Comparison of ENCODE assay signal across 21 cellular contexts in the genomic region with DNA sequence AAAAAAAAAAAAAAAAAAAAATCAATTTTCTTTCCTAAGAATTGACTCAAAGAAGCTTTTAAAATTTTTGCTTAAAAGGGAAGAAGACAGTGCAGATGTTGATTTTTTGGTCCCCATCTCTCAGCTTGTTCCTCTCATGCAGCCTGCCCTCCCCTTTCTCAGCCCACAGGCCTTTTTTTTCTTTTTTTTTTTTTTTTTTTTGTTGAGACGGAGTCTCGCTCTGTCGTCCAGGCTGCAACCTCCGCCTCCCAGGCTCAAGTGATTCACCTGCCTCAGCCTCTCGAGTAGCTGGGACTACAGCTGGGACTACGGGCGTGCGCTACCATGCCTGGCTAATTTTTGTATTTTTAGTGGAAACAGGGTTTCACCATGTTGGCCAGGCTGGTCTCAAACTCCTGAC. TPM values are rescaled to one million over a fixed set of nuclear protein-coding genes. Genes with fewer than 3 reads are reported as not detected.
DNase-seq lines count a peak whose midpoint lies in the region; ATAC-seq, FAIRE-seq and TF ChIP-seq lines count a peak whose summit lies in the region.
"Had no signal": no experiment of that assay in that cellular context is flagged by ENCODE, and none has a peak within 500 bp of the region (broad histone marks: within the 10 kb centered on the region; RNA-seq: fewer than 3 reads in every experiment).

No MANE protein-coding gene starts in this region.

- BruUV-seq in K562 (replicated peaks; lab: Mats Ljungman, UMichigan): no TSS peak

- ATAC-seq in K562 (no peak), HG03025 (IDR thresholded peaks at IDR 0.05; ENCODE audit: low FRiP score, unreplicated experiment) (no peak), HG03521 (IDR thresholded peaks at IDR 0.05; ENCODE audit: unreplicated experiment) (no peak), GM19455 (IDR thresholded peaks at IDR 0.05; ENCODE audit: unreplicated experiment) (no peak)
- ATAC-seq in stimulated activated memory B cell treated with anti-CD40 and anti-IgM and Interleukin-4, amounts not matched to agents 10 μg/mL and 1 μg/mL and 100 μg/mL, for 72 hours: no peak
- ATAC-seq: A549 had no signal

- H3K4me1 ChIP-seq in HEK293 (ENCODE audit: control insufficient read depth, insufficient read depth, low read length): peaks cover 12% of the 10 kb centered on the region
- H3K4me1 ChIP-seq in K562 (replicated peaks in 1 of 2; ENCODE audit: control insufficient read depth in 2 of 2, insufficient read depth in 2 of 2, low read length in 2 of 2): 0 out of 5 replicates have a peak, but pooled peaks cover 0 to 2% of the 10 kb centered on the region in 2 experiments
- H3K4me1 ChIP-seq: A549 had no signal

- H4K20me1 ChIP-seq in K562 (replicated peaks; ENCODE audit: control insufficient read depth, insufficient read depth, low read length): peaks cover 28% of the 10 kb centered on the region; the same call in 1 of the 2 replicates

- no peak for TF ChIP-seq POLR2A in K562 (conservative IDR thresholded peaks at IDR 0.05)

- H3K4me3 Mint-ChIP-seq in osteocyte (ENCODE audit: unreplicated experiment): no peak overlapping the region
- no peak overlapping the region for H3K4me3 Mint-ChIP-seq in stimulated activated memory B cell treated with anti-CD40 and anti-IgM and Interleukin-4, amounts not matched to agents 10 μg/mL and 1 μg/mL and 100 μg/mL, for 72 hours
- H3K4me3 Mint-ChIP-seq: CD8-positive, alpha-beta memory T cell; H9 had no signal

- no peak overlapping the region for H2AFZ ChIP-seq in K562 (ENCODE audit: low read depth, low read length)

- no peak overlapping the region for H3K4me3 ChIP-seq in HEK293 (ENCODE audit: low read depth, low read length)
- H3K4me3 ChIP-seq in K562: no peak overlapping the region
- H3K4me3 ChIP-seq: A549; BLaER1 treated with 17β-estradiol and CSF1 and Interleukin-3, amounts not matched to agents 10 nM and 100 nM had no signal

- CTCF ChIA-PET in HEK293 (lab: Yijun Ruan, JAX): no interaction called here
- CTCF ChIA-PET in K562 (lab: Yijun Ruan, JAX; ENCODE audit: low intra/inter-chr PET ratio): interaction anchor here (0.7 kb wide), 1 partner anchor 1802 kb away, joined by 4 read pairs; no protein-coding TSS in a partner anchor

- H3K9me3 ChIP-seq in HEK293 (ENCODE audit: control insufficient read depth, insufficient read depth, low read depth, low read length) (no peaks in the 10 kb centered on the region), K562 (replicated peaks; ENCODE audit: control insufficient read depth, insufficient read depth, low read depth, low read length) (no peaks in the 10 kb centered on the region)
- H3K9me3 ChIP-seq: A549, SK-N-SH had no signal

- intact Hi-C loops in K562 (cut with micrococcal nuclease): no loop called here

- H3K27me3 ChIP-seq in K562 (ENCODE audit: control insufficient read depth in 2 of 2, insufficient read depth in 2 of 2, low read length in 2 of 2): peaks cover 54 to 59% of the 10 kb centered on the region in 2 experiments
- H3K27me3 ChIP-seq: BLaER1 treated with 17β-estradiol and CSF1 and Interleukin-3, amounts not matched to agents 10 nM and 100 nM had no signal

- no peaks in the 10 kb centered on the region for H3K27me3 Mint-ChIP-seq in osteocyte (ENCODE audit: unreplicated experiment)
- no peaks in the 10 kb centered on the region for H3K27me3 Mint-ChIP-seq in stimulated activated memory B cell treated with anti-CD40 and anti-IgM and Interleukin-4, amounts not matched to agents 10 μg/mL and 1 μg/mL and 100 μg/mL, for 72 hours
- H3K27me3 Mint-ChIP-seq: CD8-positive, alpha-beta memory T cell had no signal

- DNase-seq in K562 (ENCODE audit: extremely low read depth in 1 of 4, low spot score in 3 of 4) (no peak), osteocyte (ENCODE audit: extremely low spot score, unreplicated experiment) (no peak), CD1c-positive myeloid dendritic cell (ENCODE audit: extremely low spot score) (no peak)
- DNase-seq: CD8-positive, alpha-beta memory T cell; DMS79 treated with DMSO at 0.1 percent for 48 hours; H9; KBM-7; NCI-H1105 treated with DMSO at 0.1 percent for 48 hours; NCI-H1694; NCI-H748 treated with DMSO at 0.1 percent for 48 hours; NK-92 treated with Interleukin-12 subunit alpha and Interleukin-12 subunit beta, amount 100 ng/mL, for 24 hours; SHP77; SK-N-SH had no signal

- FAIRE-seq in K562 (lab: Jason Lieb, UNC): no peak
- FAIRE-seq: A549, D721Med had no signal

- 28% methylated on average over 4 of the region's 8 CpGs for WGBS in K562 (ENCODE audit: insufficient coverage, low coverage, missing lambda C conversion rate)

- peak overlapping the region; percentile 68 for H3K27ac Mint-ChIP-seq in osteocyte (ENCODE audit: unreplicated experiment)
- peak overlapping the region; percentile 91 for H3K27ac Mint-ChIP-seq in stimulated activated memory B cell treated with anti-CD40 and anti-IgM and Interleukin-4, amounts not matched to agents 10 μg/mL and 1 μg/mL and 100 μg/mL, for 72 hours

- POLR2A ChIA-PET in HEK293 (lab: Yijun Ruan, JAX): interaction anchor here (0.6 kb wide), 2 partner anchors 12 to 993 kb away, joined by 5 to 7 read pairs; no protein-coding TSS in a partner anchor
- POLR2A ChIA-PET in K562 (lab: Yijun Ruan, JAX): interaction anchor here (1.6 kb wide), 1 partner anchor 10 kb away, joined by 3 read pairs; no protein-coding TSS in a partner anchor

- H3K4me2 ChIP-seq in K562 (ENCODE audit: insufficient read depth, low read length): no peak overlapping the region
- H3K4me2 ChIP-seq: A549, SK-N-SH had no signal

- no peaks in the 10 kb centered on the region for H3K79me2 ChIP-seq in K562 (ENCODE audit: control insufficient read depth, insufficient read depth, low read length)

- H3K36me3 Mint-ChIP-seq in osteocyte (ENCODE audit: unreplicated experiment): peaks cover 13% of the 10 kb centered on the region
- peaks cover 10% of the 10 kb centered on the region for H3K36me3 Mint-ChIP-seq in stimulated activated memory B cell treated with anti-CD40 and anti-IgM and Interleukin-4, amounts not matched to agents 10 μg/mL and 1 μg/mL and 100 μg/mL, for 72 hours

- H3K27ac ChIP-seq in HEK293 (ENCODE audit: extremely low read depth, low read depth, low read length) (no peak overlapping the region), K562 (ENCODE audit: extremely low read depth, low read depth, low read length) (no peak overlapping the region)
- H3K27ac ChIP-seq: A549; BLaER1 treated with 17β-estradiol and CSF1 and Interleukin-3, amounts not matched to agents 10 nM and 100 nM had no signal

- TF ChIP-seq CTCF in HEK293 (tag by site-specific recombination; IDR thresholded peaks at IDR 0.05): no peak
- no peak for TF ChIP-seq CTCF in K562 (IDR thresholded peaks at IDR 0.05 in 2 of 3, conservative IDR thresholded peaks at IDR 0.05 in 1 of 3; ENCODE audit: insufficient read depth in 2 of 3, low read depth in 1 of 3, low read length in 3 of 3)
- TF ChIP-seq CTCF in osteocyte (IDR thresholded peaks at IDR 0.05): no peak

- peaks cover 4% of the 10 kb centered on the region for H3K9me1 ChIP-seq in K562 (ENCODE audit: control insufficient read depth, insufficient read depth, low read length)

- H3K36me3 ChIP-seq in HEK293 (ENCODE audit: control insufficient read depth in 2 of 2, insufficient read depth in 1 of 2, low read length in 2 of 2) (no peaks in the 10 kb centered on the region), K562 (ENCODE audit: control insufficient read depth, insufficient read depth, low read length) (no peaks in the 10 kb centered on the region)

- H3K9ac ChIP-seq in K562 (ENCODE audit: insufficient read depth in 1 of 2, low read depth in 2 of 2, low read length in 2 of 2): no peak overlapping the region
- H3K9ac ChIP-seq: BLaER1 treated with 17β-estradiol and CSF1 and Interleukin-3, amounts not matched to agents 10 nM and 100 nM; SK-N-SH had no signal

- no peak for TF ChIP-seq EP300 in K562 (IDR thresholded peaks at IDR 0.05; ENCODE audit: low read length)

- no peaks in the 10 kb centered on the region for H3K9me3 Mint-ChIP-seq in osteocyte (ENCODE audit: unreplicated experiment)
- no peaks in the 10 kb centered on the region for H3K9me3 Mint-ChIP-seq in stimulated activated memory B cell treated with anti-CD40 and anti-IgM and Interleukin-4, amounts not matched to agents 10 μg/mL and 1 μg/mL and 100 μg/mL, for 72 hours
- H3K9me3 Mint-ChIP-seq: CD8-positive, alpha-beta memory T cell; H9 had no signal

- no peak for TF ChIP-seq RAD21 in K562 (CRISPR knock-in tag; conservative IDR thresholded peaks at IDR 0.05 in 1 of 2, IDR thresholded peaks at IDR 0.05 in 1 of 2)

- H3K4me1 Mint-ChIP-seq in osteocyte (ENCODE audit: unreplicated experiment): peaks cover 86% of the 10 kb centered on the region
- peaks cover 73% of the 10 kb centered on the region for H3K4me1 Mint-ChIP-seq in stimulated activated memory B cell treated with anti-CD40 and anti-IgM and Interleukin-4, amounts not matched to agents 10 μg/mL and 1 μg/mL and 100 μg/mL, for 72 hours

- in situ Hi-C loops in K562 (cut with MboI): no loop called here

TF ChIP-seq in HEK293, 187 proteins besides CTCF, POLR2A, EP300 and RAD21 (continues in another document):
- TF ChIP-seq EGR2 (tag by site-specific recombination; IDR thresholded peaks at IDR 0.05; ENCODE audit: low read depth) (no peak), ZNF302 (tag by site-specific recombination; IDR thresholded peaks at IDR 0.05; ENCODE audit: low read depth) (no peak), SP2 (tag by site-specific recombination; IDR thresholded peaks at IDR 0.05) (no peak)

TF ChIP-seq in K562, 482 proteins besides CTCF, POLR2A, EP300 and RAD21:
- TF ChIP-seq BCOR (IDR thresholded peaks at IDR 0.05) (no peak), ZNF384 (IDR thresholded peaks at IDR 0.05; ENCODE audit: low read depth, low read length) (peak; percentile 32; the same call in 1 of the 2 replicates)

RNA-seq across cellular contexts. Expression of gene YPEL2, which starts 17.7 kb away (rescaled TPM):
- total RNA-seq in K562 (2011; cell fraction: chromatin; rRNA removed; ENCODE audit: low replicate concordance): 5.5 and 7.2 TPM in 2 replicates
- total RNA-seq in K562 (2011; cell fraction: nucleolus; rRNA removed): 2.8 and 3.0 TPM in 2 replicates
- 3.4 and 5.6 TPM in 2 replicates for total RNA-seq in K562 (2011; cell fraction: nucleoplasm; rRNA removed)
- total RNA-seq in K562 (2014; rRNA removed): 0.14 and 1.1 TPM in 2 replicates
- total RNA-seq in K562 (2014; rRNA removed; fragmentation: Illumina TruSeq; extraction: Trizol): 0.47 and 0.57 TPM in 2 replicates
- 0.33 and 0.38 TPM in 2 replicates for total RNA-seq in K562 (2015; rRNA removed; fragmentation: Illumina TruSeq; extraction: Trizol)
- total RNA-seq in K562 (2021): 0.54 and 0.71 TPM in 2 replicates
- polyA plus RNA-seq in K562 (2011; rRNA removed): 2.4 and 3.2 TPM in 2 replicates
- 1.1 and 1.7 TPM in 2 replicates for polyA plus RNA-seq in K562 (2011; cell fraction: cytosol; rRNA removed)
- polyA plus RNA-seq in K562 (2011; cell fraction: nucleus; rRNA removed): 3.9 and 5.7 TPM in 2 replicates
- polyA plus RNA-seq in K562 (2012): 0.40 and 0.53 TPM in 2 replicates
- polyA plus RNA-seq in K562 (2014; fragmentation: Illumina TruSeq; extraction: Trizol): 0.61 and 0.83 TPM in 2 replicates
- under 1 TPM; 0.11 to 0.13 TPM for polyA plus RNA-seq in K562 (2014; fragmentation: Nextera tagmentation; extraction: Ambion mirVana)
- polyA plus RNA-seq in K562 (2014; rRNA removed): 0.59 and 0.68 TPM in 2 replicates
- polyA minus RNA-seq in K562 (2011; rRNA and poly(A)+ RNA removed): 1.8 and 2.3 TPM in 2 replicates
- 0.67 and 2.2 TPM in 2 replicates for polyA minus RNA-seq in K562 (2011; cell fraction: cytosol; rRNA and poly(A)+ RNA removed)
- 1.2 and 2.1 TPM in 2 replicates for polyA minus RNA-seq in K562 (2011; cell fraction: nucleus; rRNA and poly(A)+ RNA removed)
- total RNA-seq in osteocyte: 18.1 and 18.9 TPM in 2 replicates
